Comparison of ENCODE assay signal across 8 cellular contexts in the genomic region with DNA sequence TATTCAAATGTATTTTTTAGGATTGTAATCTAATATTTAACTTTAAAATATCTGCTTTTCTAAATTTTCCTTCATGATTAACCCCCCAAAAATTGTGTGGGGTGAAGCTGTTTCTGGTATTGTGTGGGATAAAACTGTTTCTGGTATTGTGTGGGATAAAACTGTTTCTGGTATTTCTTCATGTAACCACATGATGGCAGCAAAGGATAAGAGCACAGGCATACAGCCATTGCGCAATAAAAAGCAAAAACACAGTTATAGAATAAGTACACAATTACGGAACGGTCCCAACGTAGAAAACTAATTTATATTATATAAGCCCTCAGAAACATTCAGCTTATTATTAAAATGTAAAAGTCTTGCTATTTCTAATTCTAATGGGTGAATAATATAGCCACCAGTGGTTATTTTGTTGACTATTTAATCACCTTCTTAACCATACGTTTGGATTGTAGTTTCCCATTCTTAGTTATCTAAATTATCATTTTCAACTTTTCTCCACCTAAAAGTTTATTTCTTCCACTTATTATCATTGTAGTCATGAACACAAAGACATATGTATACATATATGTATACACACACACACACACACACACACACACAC.
DNase-seq lines count a peak whose midpoint lies in the region; ATAC-seq and TF ChIP-seq lines count a peak whose summit lies in the region.

No MANE protein-coding gene starts in this region.

- H3K4me3 Mint-ChIP-seq in chondrocyte (ENCODE audit: unreplicated experiment), result no peak overlapping the region

- WGBS in liver, result 4% methylated on average over 5 of the region's 5 CpGs

- no peaks in the 10 kb centered on the region for H3K4me1 Mint-ChIP-seq in chondrocyte (ENCODE audit: low read depth)

- H3K4me1 ChIP-seq in liver (ENCODE audit: control insufficient read depth in 4 of 4, insufficient read depth in 4 of 4, low read length in 3 of 4), result peaks cover 0 to 6% (median 6%) of the 10 kb centered on the region in 4 donors

- ATAC-seq in GM18870 (IDR thresholded peaks at IDR 0.05; ENCODE audit: unreplicated experiment), result peak; percentile 85
- peak; percentile 82 for ATAC-seq in HG03095 (IDR thresholded peaks at IDR 0.05; ENCODE audit: unreplicated experiment)
- ATAC-seq in HG03045 (IDR thresholded peaks at IDR 0.05; ENCODE audit: unreplicated experiment), result no peak

- H3K27ac ChIP-seq in liver (ENCODE audit: low read depth in 1 of 2, low read length in 2 of 2), result no peak overlapping the region

- no peaks in the 10 kb centered on the region for H3K27me3 ChIP-seq in liver (ENCODE audit: control insufficient read depth in 4 of 4, insufficient read depth in 4 of 4, low read length in 3 of 4)

- no peaks in the 10 kb centered on the region for H3K9me3 ChIP-seq in liver (ENCODE audit: control insufficient read depth in 4 of 4, low read length in 3 of 4)

- H3K9ac ChIP-seq in liver (ENCODE audit: low read depth in 1 of 2, low read length in 2 of 2), result peak overlapping the region in 1 of 2 donors; percentile 19

- H3K27ac Mint-ChIP-seq in chondrocyte (ENCODE audit: unreplicated experiment), result no peak overlapping the region

- no peaks in the 10 kb centered on the region for H3K36me3 ChIP-seq in liver (ENCODE audit: control insufficient read depth in 4 of 4, insufficient read depth in 3 of 4, low read depth in 1 of 4, low read length in 3 of 4)

- peak; percentile 49 for DNase-seq in D341Med (ENCODE audit: low spot score)
- DNase-seq in NCI-H748 treated with DMSO at 0.1 percent for 48 hours (lab: John Stamatoyannopoulos, UW), result peak; percentile 15
- no peak for DNase-seq in chondrocyte (ENCODE audit: low spot score)
- DNase-seq in GOT3 (lab: John Stamatoyannopoulos, UW), result no peak

- H3K36me3 Mint-ChIP-seq in chondrocyte (ENCODE audit: low read depth), result no peaks in the 10 kb centered on the region

- peak overlapping the region in 1 of 3 donors; percentile 39 for H3K4me3 ChIP-seq in liver (ENCODE audit: low read depth in 1 of 3, low read length in 3 of 3)

- peak; percentile 96 to 97 for TF ChIP-seq RAD21 in liver (IDR thresholded peaks at IDR 0.05)

- TF ChIP-seq CTCF in chondrocyte (IDR thresholded peaks at IDR 0.05), result peak; percentile 92
- peak; percentile 88 for TF ChIP-seq CTCF in liver (IDR thresholded peaks at IDR 0.05; ENCODE audit: low read depth, low read length, missing input control)

- no peaks in the 10 kb centered on the region for H3K9me3 Mint-ChIP-seq in chondrocyte (ENCODE audit: low read depth)

- H3K27me3 Mint-ChIP-seq in chondrocyte (ENCODE audit: low read depth), result peaks cover 11% of the 10 kb centered on the region

TF ChIP-seq in liver, 16 proteins besides CTCF, POLR2A, EP300 and RAD21:
- TF ChIP-seq, protein P1, sequence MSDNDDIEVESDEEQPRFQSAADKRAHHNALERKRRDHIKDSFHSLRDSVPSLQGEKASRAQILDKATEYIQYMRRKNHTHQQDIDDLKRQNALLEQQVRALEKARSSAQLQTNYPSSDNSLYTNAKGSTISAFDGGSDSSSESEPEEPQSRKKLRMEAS (IDR thresholded peaks at IDR 0.05), result no peak
- TF ChIP-seq, protein P2, sequence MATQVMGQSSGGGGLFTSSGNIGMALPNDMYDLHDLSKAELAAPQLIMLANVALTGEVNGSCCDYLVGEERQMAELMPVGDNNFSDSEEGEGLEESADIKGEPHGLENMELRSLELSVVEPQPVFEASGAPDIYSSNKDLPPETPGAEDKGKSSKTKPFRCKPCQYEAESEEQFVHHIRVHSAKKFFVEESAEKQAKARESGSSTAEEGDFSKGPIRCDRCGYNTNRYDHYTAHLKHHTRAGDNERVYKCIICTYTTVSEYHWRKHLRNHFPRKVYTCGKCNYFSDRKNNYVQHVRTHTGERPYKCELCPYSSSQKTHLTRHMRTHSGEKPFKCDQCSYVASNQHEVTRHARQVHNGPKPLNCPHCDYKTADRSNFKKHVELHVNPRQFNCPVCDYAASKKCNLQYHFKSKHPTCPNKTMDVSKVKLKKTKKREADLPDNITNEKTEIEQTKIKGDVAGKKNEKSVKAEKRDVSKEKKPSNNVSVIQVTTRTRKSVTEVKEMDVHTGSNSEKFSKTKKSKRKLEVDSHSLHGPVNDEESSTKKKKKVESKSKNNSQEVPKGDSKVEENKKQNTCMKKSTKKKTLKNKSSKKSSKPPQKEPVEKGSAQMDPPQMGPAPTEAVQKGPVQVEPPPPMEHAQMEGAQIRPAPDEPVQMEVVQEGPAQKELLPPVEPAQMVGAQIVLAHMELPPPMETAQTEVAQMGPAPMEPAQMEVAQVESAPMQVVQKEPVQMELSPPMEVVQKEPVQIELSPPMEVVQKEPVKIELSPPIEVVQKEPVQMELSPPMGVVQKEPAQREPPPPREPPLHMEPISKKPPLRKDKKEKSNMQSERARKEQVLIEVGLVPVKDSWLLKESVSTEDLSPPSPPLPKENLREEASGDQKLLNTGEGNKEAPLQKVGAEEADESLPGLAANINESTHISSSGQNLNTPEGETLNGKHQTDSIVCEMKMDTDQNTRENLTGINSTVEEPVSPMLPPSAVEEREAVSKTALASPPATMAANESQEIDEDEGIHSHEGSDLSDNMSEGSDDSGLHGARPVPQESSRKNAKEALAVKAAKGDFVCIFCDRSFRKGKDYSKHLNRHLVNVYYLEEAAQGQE (IDR thresholded peaks at IDR 0.05), result no peak
- TF ChIP-seq FOXA1 (IDR thresholded peaks at IDR 0.05) (no peak), TAF1 (conservative IDR thresholded peaks at IDR 0.05) (no peak), JUND (IDR thresholded peaks at IDR 0.05) (no peak), RXRA (IDR thresholded peaks at IDR 0.05) (no peak), SP1 (IDR thresholded peaks at IDR 0.05) (no peak), EGR1 (IDR thresholded peaks at IDR 0.05; ENCODE audit: low read depth in 2 of 2) (no peak), HNF4A (conservative IDR thresholded peaks at IDR 0.05) (no peak), HNF4G (IDR thresholded peaks at IDR 0.05) (no peak), YY1 (IDR thresholded peaks at IDR 0.05) (no peak), NR2F2 (IDR thresholded peaks at IDR 0.05) (no peak), FOXA2 (IDR thresholded peaks at IDR 0.05) (no peak), GABPA (IDR thresholded peaks at IDR 0.05 in 1 of 2, conservative IDR thresholded peaks at IDR 0.05 in 1 of 2) (no peak)
- TF ChIP-seq, protein P3, sequence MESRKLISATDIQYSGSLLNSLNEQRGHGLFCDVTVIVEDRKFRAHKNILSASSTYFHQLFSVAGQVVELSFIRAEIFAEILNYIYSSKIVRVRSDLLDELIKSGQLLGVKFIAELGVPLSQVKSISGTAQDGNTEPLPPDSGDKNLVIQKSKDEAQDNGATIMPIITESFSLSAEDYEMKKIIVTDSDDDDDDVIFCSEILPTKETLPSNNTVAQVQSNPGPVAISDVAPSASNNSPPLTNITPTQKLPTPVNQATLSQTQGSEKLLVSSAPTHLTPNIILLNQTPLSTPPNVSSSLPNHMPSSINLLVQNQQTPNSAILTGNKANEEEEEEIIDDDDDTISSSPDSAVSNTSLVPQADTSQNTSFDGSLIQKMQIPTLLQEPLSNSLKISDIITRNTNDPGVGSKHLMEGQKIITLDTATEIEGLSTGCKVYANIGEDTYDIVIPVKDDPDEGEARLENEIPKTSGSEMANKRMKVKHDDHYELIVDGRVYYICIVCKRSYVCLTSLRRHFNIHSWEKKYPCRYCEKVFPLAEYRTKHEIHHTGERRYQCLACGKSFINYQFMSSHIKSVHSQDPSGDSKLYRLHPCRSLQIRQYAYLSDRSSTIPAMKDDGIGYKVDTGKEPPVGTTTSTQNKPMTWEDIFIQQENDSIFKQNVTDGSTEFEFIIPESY (IDR thresholded peaks at IDR 0.05), result no peak
- TF ChIP-seq, protein P4, sequence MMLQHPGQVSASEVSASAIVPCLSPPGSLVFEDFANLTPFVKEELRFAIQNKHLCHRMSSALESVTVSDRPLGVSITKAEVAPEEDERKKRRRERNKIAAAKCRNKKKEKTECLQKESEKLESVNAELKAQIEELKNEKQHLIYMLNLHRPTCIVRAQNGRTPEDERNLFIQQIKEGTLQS (IDR thresholded peaks at IDR 0.05), result no peak

Comparison
In these comparisons a context has a peak if more than half of its experiments do, and no peak if none do; other contexts are left out.
1. DNase-seq: peak in D341Med (single experiment) and NCI-H748 treated with DMSO at 0.1 percent for 48 hours (single experiment); none in chondrocyte (single experiment) and GOT3 (single experiment).